ENCODE assay signal across 1 cellular context in genomic region chr5:611731-612486, GRCh38.
TF ChIP-seq lines count a peak whose summit lies in the region.

TSS of gene CEP72 (plus strand) at chr5:612340. CDS start at chr5:612362, 22 bp downstream.

TF ChIP-seq in HepG2, 621 proteins besides CTCF, POLR2A, EP300 and RAD21 (continued from another document and continues in another):
- TF ChIP-seq JUNB (CRISPR knock-in tag; IDR thresholded peaks at IDR 0.05; ENCODE audit: borderline replicate concordance) = no peak
- no peak for TF ChIP-seq ZNF704 (CRISPR knock-in tag; IDR thresholded peaks at IDR 0.05; ENCODE audit: borderline replicate concordance)
- no peak for TF ChIP-seq FUBP1 (CRISPR knock-in tag; IDR thresholded peaks at IDR 0.05; ENCODE audit: borderline replicate concordance)
- no peak for TF ChIP-seq ZKSCAN8 (CRISPR knock-in tag; IDR thresholded peaks at IDR 0.05; ENCODE audit: borderline replicate concordance)
- no peak for TF ChIP-seq HNF1A (IDR thresholded peaks at IDR 0.05; ENCODE audit: low read depth)
- TF ChIP-seq HNF1A (CRISPR knock-in tag; IDR thresholded peaks at IDR 0.05; ENCODE audit: borderline replicate concordance) = no peak
- no peak for TF ChIP-seq ZNF160 (CRISPR knock-in tag; IDR thresholded peaks at IDR 0.05)
- TF ChIP-seq DBP (CRISPR knock-in tag; IDR thresholded peaks at IDR 0.05; ENCODE audit: not compliant biosample characterization) = no peak
- no peak for TF ChIP-seq GLMP (CRISPR knock-in tag; IDR thresholded peaks at IDR 0.05; ENCODE audit: borderline replicate concordance)
- no peak for TF ChIP-seq ZFYVE20 (CRISPR knock-in tag; IDR thresholded peaks at IDR 0.05; ENCODE audit: borderline replicate concordance, low read depth)
- TF ChIP-seq ZFP62 (CRISPR knock-in tag; IDR thresholded peaks at IDR 0.05) = no peak
- TF ChIP-seq RFXAP (CRISPR knock-in tag; IDR thresholded peaks at IDR 0.05; ENCODE audit: borderline replicate concordance) = no peak
- no peak for TF ChIP-seq ZNF652 (CRISPR knock-in tag; IDR thresholded peaks at IDR 0.05; ENCODE audit: borderline replicate concordance, low read depth)
- no peak for TF ChIP-seq NFKBIZ (CRISPR knock-in tag; IDR thresholded peaks at IDR 0.05)
- no peak for TF ChIP-seq ZNF30 (CRISPR knock-in tag; IDR thresholded peaks at IDR 0.05)
- TF ChIP-seq ZC3H13 (CRISPR knock-in tag; IDR thresholded peaks at IDR 0.05) = no peak
- no peak for TF ChIP-seq FOXA1 (IDR thresholded peaks at IDR 0.05)
- TF ChIP-seq FOXA1 (CRISPR knock-in tag; IDR thresholded peaks at IDR 0.05) = no peak
- 0 out of 2 replicates have a peak, but pooled peaks have one; percentile 30 for TF ChIP-seq RXRA (CRISPR knock-in tag; IDR thresholded peaks at IDR 0.05)
- no peak for TF ChIP-seq HINFP (CRISPR knock-in tag; IDR thresholded peaks at IDR 0.05; ENCODE audit: low read depth)
- no peak for TF ChIP-seq ZBTB42 (CRISPR knock-in tag; IDR thresholded peaks at IDR 0.05)
- no peak for TF ChIP-seq ZNF891 (CRISPR knock-in tag; IDR thresholded peaks at IDR 0.05)
- no peak for TF ChIP-seq RARA (CRISPR knock-in tag; IDR thresholded peaks at IDR 0.05)
- peak; percentile 86 for TF ChIP-seq YY1 (IDR thresholded peaks at IDR 0.05; ENCODE audit: insufficient read depth, insufficient replicate concordance, low read depth, low read length)
- no peak for TF ChIP-seq ZBTB33 (CRISPR knock-in tag; IDR thresholded peaks at IDR 0.05)
- no peak for TF ChIP-seq E2F1 (CRISPR knock-in tag; IDR thresholded peaks at IDR 0.05)
- no peak for TF ChIP-seq CREB1 (IDR thresholded peaks at IDR 0.05)
- TF ChIP-seq CREB1 (CRISPR knock-in tag; IDR thresholded peaks at IDR 0.05) = no peak
- 0 out of 2 replicates have a peak, but pooled peaks have one; percentile 19 for TF ChIP-seq ZNF503 (CRISPR knock-in tag; IDR thresholded peaks at IDR 0.05)
- TF ChIP-seq ZNF773 (CRISPR knock-in tag; IDR thresholded peaks at IDR 0.05; ENCODE audit: borderline replicate concordance) = no peak
- TF ChIP-seq GABPA (IDR thresholded peaks at IDR 0.05; ENCODE audit: low read depth, low read length) = no peak
- TF ChIP-seq GABPA (CRISPR knock-in tag; IDR thresholded peaks at IDR 0.05; ENCODE audit: low read depth) = no peak
- no peak for TF ChIP-seq HOXA9 (CRISPR knock-in tag; IDR thresholded peaks at IDR 0.05; ENCODE audit: borderline replicate concordance)
- peak; percentile 80 for TF ChIP-seq GATAD1 (CRISPR knock-in tag; IDR thresholded peaks at IDR 0.05)
- TF ChIP-seq POGZ (CRISPR knock-in tag; IDR thresholded peaks at IDR 0.05) = 0 out of 2 replicates have a peak, but pooled peaks have one; percentile 8
- peak; percentile 41; the same call in 1 of the 2 replicates for TF ChIP-seq KDM2A (CRISPR knock-in tag; IDR thresholded peaks at IDR 0.05; ENCODE audit: borderline replicate concordance, low read depth)
- TF ChIP-seq ATRX (CRISPR knock-in tag; IDR thresholded peaks at IDR 0.05; ENCODE audit: borderline replicate concordance) = no peak
- no peak for TF ChIP-seq NPAS2 (CRISPR knock-in tag; IDR thresholded peaks at IDR 0.05; ENCODE audit: borderline replicate concordance)
- no peak for TF ChIP-seq ZNF280D (CRISPR knock-in tag; IDR thresholded peaks at IDR 0.05)
- no peak for TF ChIP-seq ONECUT2 (CRISPR knock-in tag; IDR thresholded peaks at IDR 0.05)
- peak; percentile 69; the same call in 1 of the 2 replicates for TF ChIP-seq KLF12 (CRISPR knock-in tag; IDR thresholded peaks at IDR 0.05; ENCODE audit: borderline replicate concordance)
